Comparison of ENCODE assay signal across 18 cellular contexts in genomic region chr14:101167428-101167827, GRCh38.
A peak's percentile ranks its signal among the peaks of the same experiment; 100 is the strongest.
DNase-seq lines count a peak whose midpoint lies in the region; ATAC-seq and TF ChIP-seq lines count a peak whose summit lies in the region.
"Had no signal": no experiment of that assay in that cellular context is flagged by ENCODE, and none has a peak within 500 bp of the region (broad histone marks: within the 10 kb centered on the region; RNA-seq: fewer than 3 reads in every experiment).

No MANE protein-coding gene starts in this region.

- no peaks in the 10 kb centered on the region for H3K9me2 ChIP-seq in GM23248 (ENCODE audit: insufficient read depth)
- peaks cover 6% of the 10 kb centered on the region; the same call in 1 of the 2 replicates for H3K9me2 ChIP-seq in GM23338 (ENCODE audit: insufficient read depth)
- H3K9me2 ChIP-seq in OCI-LY7 (ENCODE audit: insufficient read depth, low read length), result 0 out of 2 replicates have a peak, but pooled peaks cover 4% of the 10 kb centered on the region

- no peaks in the 10 kb centered on the region for H3K27me3 Mint-ChIP-seq in GM23338 (ENCODE audit: insufficient read depth, low read depth, poor library complexity)

- H3K4me1 ChIP-seq in GM23248 (ENCODE audit: insufficient read depth) (no peaks in the 10 kb centered on the region), GM23338 (ENCODE audit: insufficient read depth) (no peaks in the 10 kb centered on the region), OCI-LY7 (ENCODE audit: insufficient read depth, low read length, poor library complexity, severe bottlenecking) (no peaks in the 10 kb centered on the region)
- H3K4me1 ChIP-seq: BLaER1, Caco-2 had no signal

- in situ Hi-C loops in GM23248 (cut with MboI), result no loop called here

- H3K4me3 ChIP-seq in GM23248, result no peak overlapping the region
- H3K4me3 ChIP-seq in GM23338, result no peak overlapping the region
- no peak overlapping the region for H3K4me3 ChIP-seq in OCI-LY7 (ENCODE audit: low read depth, low read length, poor library complexity, severe bottlenecking)
- H3K4me3 ChIP-seq: BLaER1 had no signal

- intact Hi-C loops in OCI-LY7 (cut with micrococcal nuclease; ENCODE audit: unreplicated experiment), result no loop called here

- DNase-seq in GM23248 (peak; percentile 6), GM23338 (ENCODE audit: low spot score) (peak; percentile 8), OCI-LY7 (ENCODE audit: low spot score) (peak; percentile 9), amniotic epithelial cell (ENCODE audit: low read depth) (peak; percentile 5), NCI-H128 (lab: John Stamatoyannopoulos, UW; ENCODE audit: unreplicated experiment) (no peak), Ammon's horn (ENCODE audit: low spot score) (no peak)
- DNase-seq: Caco-2; CD4-positive, alpha-beta memory T cell; DMS 273 treated with DMSO at 0.1 percent for 48 hours; HFFc6; NCI-H1105 treated with DMSO at 0.1 percent for 48 hours; NCI-H187; NCI-H510A; NCI-H774; Right ventricle myocardium superior had no signal

- H3K9me3 ChIP-seq in GM23248 (ENCODE audit: low read depth) (no peaks in the 10 kb centered on the region), OCI-LY7 (ENCODE audit: low read length) (0 out of 2 replicates have a peak, but pooled peaks cover 20% of the 10 kb centered on the region)

- H3K36me3 Mint-ChIP-seq in GM23338 (ENCODE audit: low read depth), result peaks cover 20% of the 10 kb centered on the region; the same call in 2 of the 3 replicates
- H3K36me3 Mint-ChIP-seq: CD4-positive, alpha-beta memory T cell had no signal

- H3K36me3 ChIP-seq in GM23248 (ENCODE audit: low read depth) (no peaks in the 10 kb centered on the region), GM23338 (ENCODE audit: insufficient read depth) (peaks cover 7% of the 10 kb centered on the region; the same call in 1 of the 2 replicates), OCI-LY7 (ENCODE audit: insufficient read depth, low read length) (no peaks in the 10 kb centered on the region)
- H3K36me3 ChIP-seq: BLaER1 had no signal

- H4K20me1 ChIP-seq in GM23248 (ENCODE audit: insufficient read depth), result no peaks in the 10 kb centered on the region
- H4K20me1 ChIP-seq in GM23338 (replicated peaks; ENCODE audit: insufficient read depth), result no peaks in the 10 kb centered on the region
- no peaks in the 10 kb centered on the region for H4K20me1 ChIP-seq in OCI-LY7 (ENCODE audit: insufficient read depth, low read length)
- H4K20me1 ChIP-seq: BLaER1 had no signal

- H3K27me3 ChIP-seq in GM23248 (replicated peaks; ENCODE audit: insufficient read depth) (no peaks in the 10 kb centered on the region), GM23338 (ENCODE audit: insufficient read depth) (no peaks in the 10 kb centered on the region)
- H3K27me3 ChIP-seq: BLaER1 had no signal

- CTCF ChIA-PET in OCI-LY7 (lab: Charles Lee; ENCODE audit: unreplicated experiment), result no interaction called here

- H2AFZ ChIP-seq in GM23248 (no peak overlapping the region), GM23338 (no peak overlapping the region), OCI-LY7 (ENCODE audit: low read length) (no peak overlapping the region)

- POLR2A ChIA-PET in OCI-LY7 (lab: Charles Lee), result no interaction called here

- ATAC-seq in GM23338 (no peak), GM21381 (IDR thresholded peaks at IDR 0.05; ENCODE audit: unreplicated experiment) (no peak)

- H3K79me2 ChIP-seq in GM23248 (ENCODE audit: insufficient read depth) (no peaks in the 10 kb centered on the region), GM23338 (replicated peaks; ENCODE audit: insufficient read depth) (no peaks in the 10 kb centered on the region), OCI-LY7 (ENCODE audit: insufficient read depth, low read depth, low read length) (no peaks in the 10 kb centered on the region)

- no peak for TF ChIP-seq CTCF in GM23338 (conservative IDR thresholded peaks at IDR 0.05; ENCODE audit: low read depth in 2 of 2)
- TF ChIP-seq CTCF in OCI-LY7 (conservative IDR thresholded peaks at IDR 0.05; ENCODE audit: low read length), result no peak

- no peak overlapping the region for H3K27ac Mint-ChIP-seq in GM23338
- H3K27ac Mint-ChIP-seq: CD4-positive, alpha-beta memory T cell; HFFc6 had no signal

- no peak overlapping the region for H3K9ac ChIP-seq in GM23248
- H3K9ac ChIP-seq: BLaER1, KMS-11 had no signal

- 41 to 42% methylated on average over 3 of the region's 3 CpGs for WGBS in GM23248 (ENCODE audit: low coverage in 1 of 2, low lambda C conversion rate in 2 of 2, missing lambda C conversion rate in 2 of 2), 2 experiments

- H3F3A ChIP-seq in GM23248 (ENCODE audit: insufficient read depth) (no peaks in the 10 kb centered on the region), GM23338 (replicated peaks; ENCODE audit: low read depth) (no peaks in the 10 kb centered on the region)

- peaks cover 44% of the 10 kb centered on the region for H3K9me3 Mint-ChIP-seq in GM23338

- no peak overlapping the region for H3K27ac ChIP-seq in GM23248
- no peak overlapping the region for H3K27ac ChIP-seq in GM23338 (ENCODE audit: low read depth)
- H3K27ac ChIP-seq in OCI-LY7 (ENCODE audit: low read depth, low read length, poor library complexity, severe bottlenecking), result no peak overlapping the region
- H3K27ac ChIP-seq: BLaER1, KMS-11 had no signal

- H3K4me1 Mint-ChIP-seq in GM23338, result peaks cover 3% of the 10 kb centered on the region; the same call in 2 of the 3 replicates
- H3K4me1 Mint-ChIP-seq: CD4-positive, alpha-beta memory T cell had no signal

- H3K4me3 Mint-ChIP-seq in GM23338, result no peak overlapping the region
- H3K4me3 Mint-ChIP-seq: CD4-positive, alpha-beta memory T cell; HFFc6 had no signal

- no TSS peak for BruUV-seq in OCI-LY7 (replicated peaks; lab: Mats Ljungman, UMichigan)

- no peak overlapping the region for H3K4me2 ChIP-seq in GM23248 (ENCODE audit: unreplicated experiment)
- no peak overlapping the region for H3K4me2 ChIP-seq in GM23338
- H3K4me2 ChIP-seq in OCI-LY7 (ENCODE audit: low read length), result no peak overlapping the region
- H3K4me2 ChIP-seq: BLaER1, KMS-11 had no signal

TF ChIP-seq in GM23338, 12 proteins besides CTCF, POLR2A, EP300 and RAD21 (continues in another document):
- TF ChIP-seq EZH2 (IDR thresholded peaks at IDR 0.05; ENCODE audit: low read depth, unreplicated experiment), result no peak
- no peak for TF ChIP-seq ZNF114 (CRISPR knock-in tag; IDR thresholded peaks at IDR 0.05)
- TF ChIP-seq ETS1 (IDR thresholded peaks at IDR 0.05), result no peak

Comparison
In these comparisons a context has a peak if more than half of its experiments do, and no peak if none do; other contexts are left out.
1. DNase-seq: peak in GM23248 (single experiment), GM23338 (single experiment), OCI-LY7 (single experiment) and amniotic epithelial cell (single experiment); none in NCI-H128 (single experiment) and Ammon's horn (single experiment).